In genomic region chr10:77386365-77386764, GRCh38 we compare ENCODE assay signal across 20 cellular contexts.
A peak's percentile ranks its signal among the peaks of the same experiment; 100 is the strongest.
DNase-seq lines count a peak whose midpoint lies in the region; ATAC-seq and TF ChIP-seq lines count a peak whose summit lies in the region.
"Had no signal": no experiment of that assay in that cellular context is flagged by ENCODE, and none has a peak within 500 bp of the region (broad histone marks: within the 10 kb centered on the region; RNA-seq: fewer than 3 reads in every experiment).

No MANE protein-coding gene starts in this region.

- H3K4me2 ChIP-seq in H9 (ENCODE audit: insufficient read depth, insufficient read length, low read length): no peak overlapping the region

- peak overlapping the region; percentile 42 for H3K27ac Mint-ChIP-seq in stimulated activated naive CD8-positive, alpha-beta T cell treated with anti-CD3 and anti-CD28 coated beads, Interleukin-15, Interleukin-2, amounts not matched to agents 100 ng/mL and 50 ng/mL, for 24 hours
- H3K27ac Mint-ChIP-seq in chondrocyte (ENCODE audit: unreplicated experiment): peak overlapping the region; percentile 92
- peak overlapping the region; percentile 80 to 90 (median 83) for H3K27ac Mint-ChIP-seq in nephron
- H3K27ac Mint-ChIP-seq in H9: no peak overlapping the region
- H3K27ac Mint-ChIP-seq: CD4-positive, CD25-positive, alpha-beta regulatory T cell; naive thymus-derived CD4-positive, alpha-beta T cell had no signal

- H3K9me3 ChIP-seq in aorta (ENCODE audit: control insufficient read depth, low read length) (no peaks in the 10 kb centered on the region), H9 (ENCODE audit: control insufficient read depth, low read depth, low read length) (no peaks in the 10 kb centered on the region)
- H3K9me3 ChIP-seq: adrenal gland had no signal

- no peak overlapping the region for H3K56ac ChIP-seq in H9 (ENCODE audit: insufficient read length, low read depth, low read length)

- H3K18ac ChIP-seq in H9 (ENCODE audit: insufficient read length, low read depth, low read length): no peak overlapping the region

- H2AK5ac ChIP-seq in H9 (ENCODE audit: insufficient read length, low read length): no peak overlapping the region

- H3K14ac ChIP-seq in H9 (ENCODE audit: insufficient read depth, low read length): no peak overlapping the region

- H3K27ac ChIP-seq in aorta (ENCODE audit: low read depth in 1 of 2, low read length in 2 of 2): peak overlapping the region; percentile 16 to 71
- no peak overlapping the region for H3K27ac ChIP-seq in H9 (ENCODE audit: insufficient read length, low read depth, low read length)
- H3K27ac ChIP-seq: parathyroid adenoma had no signal

- no peaks in the 10 kb centered on the region for H3K36me3 ChIP-seq in aorta (ENCODE audit: control insufficient read depth in 1 of 2, insufficient read depth in 2 of 2, low read length in 1 of 2)
- H3K36me3 ChIP-seq: adrenal gland had no signal

- no peak overlapping the region for H2BK5ac ChIP-seq in H9 (ENCODE audit: insufficient read length, low read length)

- no peak for TF ChIP-seq CTCF in chondrocyte (IDR thresholded peaks at IDR 0.05)
- no peak for TF ChIP-seq CTCF in nephron (IDR thresholded peaks at IDR 0.05; ENCODE audit: unreplicated experiment in 3 of 3)
- no peak for TF ChIP-seq CTCF in H9 (conservative IDR thresholded peaks at IDR 0.05)

- WGBS in aorta, 2 donors: 21 to 45% methylated on average over 4 of the region's 4 CpGs
- WGBS in H9 (ENCODE audit: extremely low coverage, insufficient read length, low lambda C conversion rate): no CpG with 5 or more reads among the region's 4 CpGs

- no peak overlapping the region for H2BK12ac ChIP-seq in H9 (ENCODE audit: insufficient read length, low read depth, low read length)

- peaks cover 10% of the 10 kb centered on the region for H3K27me3 Mint-ChIP-seq in stimulated activated naive CD8-positive, alpha-beta T cell treated with anti-CD3 and anti-CD28 coated beads, Interleukin-15, Interleukin-2, amounts not matched to agents 100 ng/mL and 50 ng/mL, for 24 hours
- H3K27me3 Mint-ChIP-seq in chondrocyte (ENCODE audit: low read depth) (no peaks in the 10 kb centered on the region), nephron (ENCODE audit: low read depth) (peaks cover 8% of the 10 kb centered on the region), H9 (ENCODE audit: low read depth) (no peaks in the 10 kb centered on the region; the same call in 1 of the 2 replicates)

- no peak overlapping the region for H4K8ac ChIP-seq in H9 (replicated peaks; ENCODE audit: insufficient read length, low read depth, low read length)

- no peak overlapping the region for H4K5ac ChIP-seq in H9 (ENCODE audit: insufficient read length, low read depth, low read length)

- H2BK15ac ChIP-seq in H9 (ENCODE audit: low read depth, low read length): no peak overlapping the region

- H3K9me3 Mint-ChIP-seq in stimulated activated naive CD8-positive, alpha-beta T cell treated with anti-CD3 and anti-CD28 coated beads, Interleukin-15, Interleukin-2, amounts not matched to agents 100 ng/mL and 50 ng/mL, for 24 hours: no peaks in the 10 kb centered on the region
- H3K9me3 Mint-ChIP-seq in chondrocyte (ENCODE audit: low read depth) (no peaks in the 10 kb centered on the region), nephron (no peaks in the 10 kb centered on the region), H9 (no peaks in the 10 kb centered on the region)
- H3K9me3 Mint-ChIP-seq: naive thymus-derived CD4-positive, alpha-beta T cell had no signal

- no peaks in the 10 kb centered on the region for H3K23me2 ChIP-seq in H9 (ENCODE audit: insufficient read length, low read depth, low read length, poor library complexity, severe bottlenecking)

- H3K4me3 ChIP-seq in aorta (ENCODE audit: low read length in 2 of 2): no peak overlapping the region
- H3K4me3 ChIP-seq: adrenal gland, skin epidermis had no signal

- H3K27me3 ChIP-seq in aorta (ENCODE audit: control insufficient read depth in 1 of 2, insufficient read depth in 2 of 2, low read length in 1 of 2) (no peaks in the 10 kb centered on the region), H9 (ENCODE audit: insufficient read depth, low read length) (no peaks in the 10 kb centered on the region)
- H3K27me3 ChIP-seq: adrenal gland had no signal

- no peak for ATAC-seq in stimulated activated naive CD8-positive, alpha-beta T cell treated with anti-CD3 and anti-CD28 coated beads, Interleukin-15, Interleukin-2, amounts not matched to agents 100 U/mL and 50 U/mL, for 24 hours
- ATAC-seq in aorta (ENCODE audit: low FRiP score): no peak
- ATAC-seq in HG03342 (IDR thresholded peaks at IDR 0.05; ENCODE audit: unreplicated experiment): no peak
- ATAC-seq: naive thymus-derived CD4-positive, alpha-beta T cell had no signal

- peaks cover 18% of the 10 kb centered on the region for H3K4me1 Mint-ChIP-seq in stimulated activated naive CD8-positive, alpha-beta T cell treated with anti-CD3 and anti-CD28 coated beads, Interleukin-15, Interleukin-2, amounts not matched to agents 100 ng/mL and 50 ng/mL, for 24 hours (ENCODE audit: low read depth)
- peaks cover 59% of the 10 kb centered on the region for H3K4me1 Mint-ChIP-seq in chondrocyte (ENCODE audit: low read depth)
- H3K4me1 Mint-ChIP-seq in nephron: peaks cover 56% of the 10 kb centered on the region
- peaks cover 30 to 41% of the 10 kb centered on the region in 2 experiments for H3K4me1 Mint-ChIP-seq in H9

- H4K20me1 ChIP-seq in H9 (ENCODE audit: control insufficient read depth, insufficient read depth, insufficient read length): no peaks in the 10 kb centered on the region

- H3K4me1 ChIP-seq in aorta (ENCODE audit: control insufficient read depth in 1 of 2, insufficient read depth in 2 of 2, low read length in 2 of 2) (peaks cover 5 to 38% of the 10 kb centered on the region in 2 donors), H9 (ENCODE audit: insufficient read depth, low read length) (no peaks in the 10 kb centered on the region; the same call in 1 of the 2 replicates)
- H3K4me1 ChIP-seq: parathyroid adenoma had no signal

- no peaks in the 10 kb centered on the region for H3K36me3 Mint-ChIP-seq in stimulated activated naive CD8-positive, alpha-beta T cell treated with anti-CD3 and anti-CD28 coated beads, Interleukin-15, Interleukin-2, amounts not matched to agents 100 ng/mL and 50 ng/mL, for 24 hours (ENCODE audit: low read depth)
- no peaks in the 10 kb centered on the region for H3K36me3 Mint-ChIP-seq in chondrocyte (ENCODE audit: low read depth)
- no peaks in the 10 kb centered on the region for H3K36me3 Mint-ChIP-seq in nephron (ENCODE audit: low read depth)
- H3K36me3 Mint-ChIP-seq in H9 (ENCODE audit: insufficient read depth in 1 of 3, low read depth in 3 of 3): no peaks in the 10 kb centered on the region
- H3K36me3 Mint-ChIP-seq: CD4-positive, CD25-positive, alpha-beta regulatory T cell; naive thymus-derived CD4-positive, alpha-beta T cell had no signal

- H2AFZ ChIP-seq in H9 (ENCODE audit: low read length): no peak overlapping the region
- H2AFZ ChIP-seq: parathyroid adenoma had no signal

- no peak overlapping the region for H4K91ac ChIP-seq in H9 (ENCODE audit: insufficient read length, low read depth, low read length)

- no peak overlapping the region for H3K9ac ChIP-seq in H9 (ENCODE audit: extremely low read depth, insufficient read length, low read length)
- H3K9ac ChIP-seq: parathyroid adenoma had no signal

- no peak overlapping the region for H3K4me3 Mint-ChIP-seq in stimulated activated naive CD8-positive, alpha-beta T cell treated with anti-CD3 and anti-CD28 coated beads, Interleukin-15, Interleukin-2, amounts not matched to agents 100 ng/mL and 50 ng/mL, for 24 hours
- H3K4me3 Mint-ChIP-seq in chondrocyte (ENCODE audit: unreplicated experiment) (peak overlapping the region; percentile 29), nephron (peak overlapping the region in 1 of 3 experiments; percentile 48), H9 (no peak overlapping the region)
- H3K4me3 Mint-ChIP-seq: CD4-positive, CD25-positive, alpha-beta regulatory T cell; naive thymus-derived CD4-positive, alpha-beta T cell had no signal

- no peak for DNase-seq in stimulated activated naive CD8-positive, alpha-beta T cell treated with anti-CD3 and anti-CD28 coated beads, Interleukin-15, Interleukin-2, amounts not matched to agents 100 U/mL and 50 U/mL, for 24 hours
- DNase-seq in chondrocyte (ENCODE audit: low spot score) (no peak), aorta (no peak), H9 (no peak), kidney tubule cell (ENCODE audit: low spot score) (no peak)
- DNase-seq: ACHN; activated CD4-positive, alpha-beta T cell treated with anti-CD3 and anti-CD28 coated beads for 4 hours; adrenal gland; CD4-positive, CD25-positive, alpha-beta regulatory T cell; DMS79; naive thymus-derived CD4-positive, alpha-beta T cell; NCI-H1105 treated with DMSO at 0.1 percent for 48 hours; NCI-H524; stimulated activated CD4-positive, alpha-beta T cell treated with anti-CD3 and anti-CD28 coated beads, Interleukin-2, amount 100 ng/mL, for 48 hours; SW 1271 had no signal

- intact Hi-C loops in aorta (cut with DNase I): loop anchor here in 1 of 2 donors (5.0 kb wide), 1 partner anchor 84 kb away; no protein-coding TSS in a partner anchor

- no peaks in the 10 kb centered on the region for H3K79me2 ChIP-seq in H9 (ENCODE audit: insufficient read depth, low read length)
- H3K79me2 ChIP-seq: parathyroid adenoma had no signal

- no peak overlapping the region for H2BK120ac ChIP-seq in H9 (ENCODE audit: low read depth, low read length, poor library complexity, severe bottlenecking)

- H3K4ac ChIP-seq in H9 (ENCODE audit: low read depth, low read length): no peak overlapping the region

- no peak overlapping the region for H3T11ph ChIP-seq in H9 (ENCODE audit: low read length)

- no peak overlapping the region for H2BK20ac ChIP-seq in H9 (ENCODE audit: low read depth, low read length, poor library complexity, severe bottlenecking)

- no peak overlapping the region for H3K23ac ChIP-seq in H9 (ENCODE audit: insufficient read length, low read depth, low read length)

- H3K79me1 ChIP-seq in H9 (ENCODE audit: insufficient read depth, low read depth, low read length, poor library complexity, severe bottlenecking): no peaks in the 10 kb centered on the region

Comparison
In these comparisons a context has a peak if more than half of its experiments do, and no peak if none do; other contexts are left out.
1. H3K27ac Mint-ChIP-seq: peak in stimulated activated naive CD8-positive, alpha-beta T cell treated with anti-CD3 and anti-CD28 coated beads, Interleukin-15, Interleukin-2, amounts not matched to agents 100 ng/mL and 50 ng/mL, for 24 hours (single experiment), chondrocyte (single experiment) and nephron (3 of 3); none in H9 (0 of 3).